Comparison of ENCODE assay signal across 20 cellular contexts in genomic region chr22:38645430-38645829, GRCh38.
"Had no signal": no experiment of that assay in that cellular context is flagged by ENCODE, and none has a peak within 500 bp of the region (broad histone marks: within the 10 kb centered on the region; RNA-seq: fewer than 3 reads in every experiment).

No MANE protein-coding gene starts in this region.

- H3K4me1 Mint-ChIP-seq: memory B cell; mesothelial cell of epicardium; natural killer cell; neural crest cell; stimulated activated naive B cell treated with anti-CD40 and anti-IgM and Interleukin-4, amounts not matched to agents 10 μg/mL and 1 μg/mL and 100 μg/mL, for 72 hours; stimulated activated naive CD8-positive, alpha-beta T cell treated with anti-CD3 and anti-CD28 coated beads, Interleukin-15, amount 100 ng/mL, for 72 hours had no signal

- FAIRE-seq: frontal cortex, urothelium cell line had no signal

- H3K36me3 Mint-ChIP-seq: memory B cell; natural killer cell; stimulated activated naive B cell treated with anti-CD40 and anti-IgM and Interleukin-4, amounts not matched to agents 10 μg/mL and 1 μg/mL and 100 μg/mL, for 72 hours had no signal

- DNase-seq: effector memory CD4-positive, alpha-beta T cell; erythroblast; heart left ventricle; hippocampal formation; natural killer cell; sigmoid colon; stimulated activated CD4-positive, alpha-beta T cell treated with anti-CD3 and anti-CD28 coated beads, Interleukin-2, amount 100 ng/mL, for 24 hours; stimulated activated CD4-positive, alpha-beta T cell treated with anti-CD3 and anti-CD28 coated beads, Interleukin-4, amount 100 ng/mL, for 4 hours; stimulated activated naive B cell treated with anti-CD40 and anti-IgM and Interleukin-4, amounts not matched to agents 10 μg/mL and 1 μg/mL and 100 μg/mL, for 72 hours; stimulated activated naive CD8-positive, alpha-beta T cell treated with anti-CD3 and anti-CD28 coated beads, Interleukin-15, amount 100 ng/mL, for 72 hours; testis; transverse colon had no signal

- H3K4me1 ChIP-seq: heart left ventricle, right atrium auricular region, sigmoid colon, testis, transverse colon had no signal

- H3K27ac ChIP-seq: heart left ventricle, right atrium auricular region, sigmoid colon, skin epidermis, testis, transverse colon had no signal

- H3K36me3 ChIP-seq: heart left ventricle, right atrium auricular region, sigmoid colon, transverse colon had no signal

- H3K9me3 Mint-ChIP-seq: memory B cell; mesothelial cell of epicardium; natural killer cell; neural crest cell; stimulated activated naive B cell treated with anti-CD40 and anti-IgM and Interleukin-4, amounts not matched to agents 10 μg/mL and 1 μg/mL and 100 μg/mL, for 72 hours; stimulated activated naive CD8-positive, alpha-beta T cell treated with anti-CD3 and anti-CD28 coated beads, Interleukin-15, amount 100 ng/mL, for 72 hours had no signal

- H3K27me3 Mint-ChIP-seq: stimulated activated naive CD8-positive, alpha-beta T cell treated with anti-CD3 and anti-CD28 coated beads, Interleukin-15, amount 100 ng/mL, for 72 hours had no signal

- H3K4me3 Mint-ChIP-seq: memory B cell; mesothelial cell of epicardium; natural killer cell; neural crest cell; stimulated activated naive B cell treated with anti-CD40 and anti-IgM and Interleukin-4, amounts not matched to agents 10 μg/mL and 1 μg/mL and 100 μg/mL, for 72 hours; stimulated activated naive CD8-positive, alpha-beta T cell treated with anti-CD3 and anti-CD28 coated beads, Interleukin-15, amount 100 ng/mL, for 72 hours had no signal

- H3K27me3 ChIP-seq: heart left ventricle, right atrium auricular region, sigmoid colon, testis, transverse colon had no signal

- H3K9me3 ChIP-seq: heart left ventricle, right atrium auricular region, sigmoid colon, testis, transverse colon had no signal

- H3K4me3 ChIP-seq: heart left ventricle, right atrium auricular region, sigmoid colon, skin epidermis, testis, transverse colon had no signal

- H3K27ac Mint-ChIP-seq: memory B cell; mesothelial cell of epicardium; natural killer cell; stimulated activated naive B cell treated with anti-CD40 and anti-IgM and Interleukin-4, amounts not matched to agents 10 μg/mL and 1 μg/mL and 100 μg/mL, for 72 hours; stimulated activated naive CD8-positive, alpha-beta T cell treated with anti-CD3 and anti-CD28 coated beads, Interleukin-15, amount 100 ng/mL, for 72 hours had no signal

- ATAC-seq: heart left ventricle; left lobe of liver; natural killer cell; stimulated activated naive B cell treated with anti-CD40 and anti-IgM and Interleukin-4, amounts not matched to agents 10 μg/mL and 1 μg/mL and 100 μg/mL, for 72 hours; stimulated activated naive CD8-positive, alpha-beta T cell treated with anti-CD3 and anti-CD28 coated beads, Interleukin-15, amount 100 ng/mL, for 72 hours had no signal
